Comparison of ENCODE assay signal across 15 cellular contexts in genomic region chr22:18088825-18089568, GRCh38. TPM values are rescaled to one million over a fixed set of nuclear protein-coding genes. Genes with fewer than 3 reads are reported as not detected.
A peak's percentile ranks its signal among the peaks of the same experiment; 100 is the strongest.
DNase-seq lines count a peak whose midpoint lies in the region; ATAC-seq and TF ChIP-seq lines count a peak whose summit lies in the region.
"Had no signal": no experiment of that assay in that cellular context is flagged by ENCODE, and none has a peak within 500 bp of the region (broad histone marks: within the 10 kb centered on the region; RNA-seq: fewer than 3 reads in every experiment).

No MANE protein-coding gene starts in this region.

- H3K27me3 ChIP-seq in CD8-positive, alpha-beta T cell (ENCODE audit: insufficient read depth, low read length): no peaks in the 10 kb centered on the region

- H3K9me3 Mint-ChIP-seq in CD8-positive, alpha-beta T cell: no peaks in the 10 kb centered on the region
- H3K9me3 Mint-ChIP-seq: CD14-positive monocyte, mesothelial cell of epicardium had no signal

- TF ChIP-seq POLR2A in GM18505 (IDR thresholded peaks at IDR 0.05; ENCODE audit: borderline replicate concordance, extremely low read depth, insufficient read depth, insufficient read length): no peak

- ATAC-seq in CD8-positive, alpha-beta T cell: no peak
- peak; percentile 43 for ATAC-seq in GM18511 (IDR thresholded peaks at IDR 0.05; ENCODE audit: unreplicated experiment)
- no peak for ATAC-seq in mucosa of descending colon
- ATAC-seq in GM18505 (IDR thresholded peaks at IDR 0.05; ENCODE audit: unreplicated experiment): no peak
- ATAC-seq: activated CD8-positive, alpha-beta T cell treated with anti-CD3 and anti-CD28 coated beads, Interleukin-2, amount 10 ng/mL, durations not matched to agents 7 days and 5 days had no signal

- H3K27ac Mint-ChIP-seq in CD8-positive, alpha-beta T cell: peak overlapping the region; percentile 69
- H3K27ac Mint-ChIP-seq: activated CD8-positive, alpha-beta T cell treated with anti-CD3 and anti-CD28 coated beads, Interleukin-2, amount 10 ng/mL, durations not matched to agents 7 days and 5 days; mesothelial cell of epicardium had no signal

- CTCF ChIA-PET in CD8-positive, alpha-beta T cell (lab: Charles Lee): interaction anchor here (1.0 kb wide), 1 partner anchor 259 kb away, joined by 3 read pairs; no protein-coding TSS in a partner anchor

- H3K4me3 Mint-ChIP-seq in CD8-positive, alpha-beta T cell: no peak overlapping the region
- H3K4me3 Mint-ChIP-seq: activated CD8-positive, alpha-beta T cell treated with anti-CD3 and anti-CD28 coated beads, Interleukin-2, amount 10 ng/mL, durations not matched to agents 7 days and 5 days; CD14-positive monocyte; mesothelial cell of epicardium had no signal

- H3K4me1 ChIP-seq in CD8-positive, alpha-beta T cell (ENCODE audit: insufficient read depth, low read length): no peaks in the 10 kb centered on the region
- peaks cover 21% of the 10 kb centered on the region for H3K4me1 ChIP-seq in mucosa of descending colon (ENCODE audit: low read depth)
- H3K4me1 ChIP-seq: prostate gland had no signal

- no peak for DNase-seq in CD8-positive, alpha-beta T cell
- DNase-seq in activated CD4-positive, alpha-beta T cell treated with anti-CD3 and anti-CD28 coated beads, Interleukin-2, amount 50 U/mL, for 4 hours: peak; percentile 23 to 25
- peak in 2 of 3 donors; percentile 62 to 66 for DNase-seq in mucosa of descending colon
- no peak for DNase-seq in GM19240 (ENCODE audit: insufficient read length, low spot score)
- DNase-seq in NCI-H82 (lab: John Stamatoyannopoulos, UW): no peak
- DNase-seq: activated CD8-positive, alpha-beta T cell treated with anti-CD3 and anti-CD28 coated beads, Interleukin-2, amount 10 ng/mL, durations not matched to agents 7 days and 5 days; KBM-7; NCI-H146; NCI-H510A; T-helper 1 cell had no signal

- H3K4me1 Mint-ChIP-seq in CD8-positive, alpha-beta T cell (ENCODE audit: low read depth): peaks cover 12% of the 10 kb centered on the region
- H3K4me1 Mint-ChIP-seq: CD14-positive monocyte, mesothelial cell of epicardium had no signal

- H3K36me3 Mint-ChIP-seq in CD8-positive, alpha-beta T cell: peaks cover 75% of the 10 kb centered on the region

- H3K27me3 Mint-ChIP-seq in CD8-positive, alpha-beta T cell (ENCODE audit: low read depth): no peaks in the 10 kb centered on the region

- no peak overlapping the region for H3K27ac ChIP-seq in CD8-positive, alpha-beta T cell (ENCODE audit: low read depth, low read length)
- H3K27ac ChIP-seq: prostate gland had no signal

- no peak overlapping the region for H3K4me3 ChIP-seq in CD8-positive, alpha-beta T cell (ENCODE audit: low read depth, low read length)
- no peak overlapping the region for H3K4me3 ChIP-seq in mucosa of descending colon
- H3K4me3 ChIP-seq: prostate gland had no signal

- H3K9me3 ChIP-seq in CD8-positive, alpha-beta T cell (ENCODE audit: low read length): no peaks in the 10 kb centered on the region
- H3K9me3 ChIP-seq in mucosa of descending colon: no peaks in the 10 kb centered on the region
- H3K9me3 ChIP-seq: prostate gland had no signal

- intact Hi-C loops in CD8-positive, alpha-beta T cell (cut with DNase I, micrococcal nuclease): no loop called here
- intact Hi-C loops in mucosa of descending colon (cut with DNase I, micrococcal nuclease): no loop called here

- no peak for TF ChIP-seq CTCF in CD8-positive, alpha-beta T cell (IDR thresholded peaks at IDR 0.05)
- no peak for TF ChIP-seq CTCF in mucosa of descending colon (IDR thresholded peaks at IDR 0.05)

- POLR2A ChIA-PET in CD8-positive, alpha-beta T cell (lab: Charles Lee): interaction anchor here (2.7 kb wide), 1 partner anchor 11 kb away, joined by 12 read pairs; the partner anchor contains the start of gene PEX26

- H3K36me3 ChIP-seq in CD8-positive, alpha-beta T cell (ENCODE audit: insufficient read depth, low read length): peaks cover 45% of the 10 kb centered on the region
- peaks cover 5% of the 10 kb centered on the region for H3K36me3 ChIP-seq in mucosa of descending colon (ENCODE audit: low read depth)

RNA-seq across cellular contexts. Expression of gene PEX26, which starts 11.2 kb away (rescaled TPM):
- total RNA-seq in CD8-positive, alpha-beta T cell: 10 to 100 TPM; 22.5 to 23.0 TPM
- total RNA-seq in mucosa of descending colon: 100 to 1,000 TPM; 113 to 241 (median 123) TPM

RNA-seq across cellular contexts. Expression of gene TUBA8, which starts 21.6 kb away (rescaled TPM):
- 1 to 10 TPM; 1.3 to 1.4 TPM for total RNA-seq in CD8-positive, alpha-beta T cell
- 1 to 10 TPM; 2.7 to 4.7 (median 3.3) TPM for total RNA-seq in mucosa of descending colon

Comparison
In these comparisons a context has a peak if more than half of its experiments do, and no peak if none do; other contexts are left out.
1. DNase-seq: peak in activated CD4-positive, alpha-beta T cell treated with anti-CD3 and anti-CD28 coated beads, Interleukin-2, amount 50 U/mL, for 4 hours (2 of 2) and mucosa of descending colon (2 of 3); none in CD8-positive, alpha-beta T cell (0 of 7), GM19240 (single experiment) and NCI-H82 (single experiment).
2. RNA of gene PEX26, which starts 11.2 kb away (total RNA-seq): 113 to 241 TPM in mucosa of descending colon; 22.5 to 23.0 TPM in CD8-positive, alpha-beta T cell; every median in the first group is over 4 times any median in the second.